Comparison of ENCODE assay signal across 33 cellular contexts in genomic region chrX:106997611-106998010, GRCh38.
"Had no signal": no experiment of that assay in that cellular context is flagged by ENCODE, and none has a peak within 500 bp of the region (broad histone marks: within the 10 kb centered on the region; RNA-seq: fewer than 3 reads in every experiment).

No MANE protein-coding gene starts in this region.

- ATAC-seq: activated CD8-positive, alpha-beta memory T cell treated with anti-CD3 and anti-CD28 coated beads, Interleukin-2, amount 10 ng/mL, durations not matched to agents 7 days and 5 days; activated T-cell treated with anti-CD3 and anti-CD28 coated beads, Interleukin-2, amount 50 U/mL, for 72 hours; activated T-helper 17 cell treated with anti-CD3 and anti-CD28 coated beads, Interleukin-2, amount 50 U/mL, for 72 hours; Right ventricle myocardium inferior had no signal

- H3K4me3 ChIP-seq: cardiac muscle cell had no signal

- H3K27ac Mint-ChIP-seq: activated CD4-positive, alpha-beta memory T cell treated with anti-CD3 and anti-CD28 coated beads, Interleukin-2, amount 10 ng/mL, durations not matched to agents 7 days and 5 days; activated CD8-positive, alpha-beta memory T cell treated with anti-CD3 and anti-CD28 coated beads, Interleukin-2, amount 10 ng/mL, durations not matched to agents 7 days and 5 days; activated naive CD8-positive, alpha-beta T cell treated with anti-CD3 and anti-CD28 coated beads for 36 hours; activated T-cell treated with anti-CD3 and anti-CD28 coated beads, Interleukin-2, amount 50 U/mL, for 72 hours; activated T-helper 17 cell treated with anti-CD3 and anti-CD28 coated beads, Interleukin-2, amount 50 U/mL, for 72 hours had no signal

- H3K27ac ChIP-seq: cardiac muscle cell, RWPE1, WERI-Rb-1 had no signal

- H3K27me3 ChIP-seq: cardiac muscle cell had no signal

- H3K27me3 Mint-ChIP-seq: activated CD4-positive, alpha-beta memory T cell treated with anti-CD3 and anti-CD28 coated beads, Interleukin-2, amount 10 ng/mL, durations not matched to agents 7 days and 5 days; activated CD8-positive, alpha-beta memory T cell treated with anti-CD3 and anti-CD28 coated beads, Interleukin-2, amount 10 ng/mL, durations not matched to agents 7 days and 5 days; activated naive CD8-positive, alpha-beta T cell treated with anti-CD3 and anti-CD28 coated beads for 36 hours; activated T-helper 17 cell treated with anti-CD3 and anti-CD28 coated beads, Interleukin-2, amount 50 U/mL, for 72 hours had no signal

- H3K36me3 ChIP-seq: WERI-Rb-1 had no signal

- DNase-seq: activated CD4-positive, alpha-beta memory T cell treated with anti-CD3 and anti-CD28 coated beads, Interleukin-2, amount 10 ng/mL, durations not matched to agents 7 days and 5 days; activated CD4-positive, alpha-beta T cell treated with anti-CD3 and anti-CD28 coated beads for 1 hour; activated CD4-positive, alpha-beta T cell treated with anti-CD3 and anti-CD28 coated beads for 48 hours; activated CD4-positive, CD25-positive, alpha-beta regulatory T cell; activated CD8-positive, alpha-beta memory T cell treated with anti-CD3 and anti-CD28 coated beads for 24 hours; activated CD8-positive, alpha-beta memory T cell treated with anti-CD3 and anti-CD28 coated beads, Interleukin-2, amount 10 ng/mL, durations not matched to agents 7 days and 5 days; activated effector memory CD4-positive, alpha-beta T cell treated with anti-CD3 and anti-CD28 coated beads, Interleukin-2, amount 50 U/mL, for 16 hours; activated naive CD4-positive, alpha-beta T cell; activated naive CD4-positive, alpha-beta T cell treated with anti-CD3 and anti-CD28 coated beads, Interleukin-2, amount 50 U/mL, for 16 hours; activated naive CD8-positive, alpha-beta T cell treated with anti-CD3 and anti-CD28 coated beads for 36 hours; activated T-cell treated with anti-CD3 and anti-CD28 coated beads, Interleukin-2, amount 50 U/mL, for 1 hour; activated T-cell treated with anti-CD3 and anti-CD28 coated beads, Interleukin-2, amount 50 U/mL, for 72 hours; amniotic stem cell; aorta; KG1; NCI-H1092 treated with DMSO at 0.1 percent for 48 hours; NCI-H1417; NCI-H146; NCI-H187; NCI-H2081; NCI-H2171 treated with DMSO at 0.1 percent for 48 hours; NCI-H345; NCI-H524 treated with DMSO at 0.1 percent for 48 hours; SIG-M5; SW 1271; T-helper 1 cell; T1000; WERI-Rb-1 had no signal

- H3K9me3 Mint-ChIP-seq: activated CD4-positive, alpha-beta memory T cell treated with anti-CD3 and anti-CD28 coated beads, Interleukin-2, amount 10 ng/mL, durations not matched to agents 7 days and 5 days; activated naive CD8-positive, alpha-beta T cell treated with anti-CD3 and anti-CD28 coated beads for 36 hours; activated T-cell treated with anti-CD3 and anti-CD28 coated beads, Interleukin-2, amount 50 U/mL, for 72 hours; activated T-helper 17 cell treated with anti-CD3 and anti-CD28 coated beads, Interleukin-2, amount 50 U/mL, for 72 hours had no signal

- H3K4me3 Mint-ChIP-seq: activated CD4-positive, alpha-beta memory T cell treated with anti-CD3 and anti-CD28 coated beads, Interleukin-2, amount 10 ng/mL, durations not matched to agents 7 days and 5 days; activated CD8-positive, alpha-beta memory T cell treated with anti-CD3 and anti-CD28 coated beads, Interleukin-2, amount 10 ng/mL, durations not matched to agents 7 days and 5 days; activated naive CD8-positive, alpha-beta T cell treated with anti-CD3 and anti-CD28 coated beads for 36 hours had no signal

- FAIRE-seq: RCC 7860 had no signal
